Comparison of ENCODE assay signal across 8 cellular contexts in genomic region chr11:73376803-73377629, GRCh38. TPM values are rescaled to one million over a fixed set of nuclear protein-coding genes. Genes with fewer than 3 reads are reported as not detected.
DNase-seq lines count a peak whose midpoint lies in the region; ATAC-seq and TF ChIP-seq lines count a peak whose summit lies in the region.

No MANE protein-coding gene starts in this region.

- in situ Hi-C loops in HAP-1 (cut with MboI; ENCODE audit: low sequenced_read_pairs), result no loop called here

- H3K9me3 ChIP-seq in ES-I3 (ENCODE audit: control insufficient read depth, insufficient read depth, low read length), result no peaks in the 10 kb centered on the region
- no peaks in the 10 kb centered on the region for H3K9me3 ChIP-seq in HAP-1
- no peaks in the 10 kb centered on the region for H3K9me3 ChIP-seq in left lung

- H3K9ac ChIP-seq in ES-I3 (ENCODE audit: low read depth, low read length), result peak overlapping the region; percentile 84

- DNase-seq in HAP-1 (ENCODE audit: low spot score in 2 of 2) (peak in 1 of 2 experiments; percentile 59), NCI-H1092 treated with DMSO at 0.1 percent for 48 hours (lab: John Stamatoyannopoulos, UW) (peak; percentile 34), left lung (peak; percentile 76 to 89), NCI-H2107 (lab: John Stamatoyannopoulos, UW) (no peak)
- peak; percentile 40 for DNase-seq in activated CD4-positive, alpha-beta T cell treated with anti-CD3 and anti-CD28 coated beads for 1 hour
- DNase-seq in stimulated activated CD4-positive, alpha-beta T cell treated with anti-CD3 and anti-CD28 coated beads, Interleukin-2, amount 100 ng/mL, for 48 hours, result peak; percentile 44 to 57

- H3K27ac ChIP-seq in cingulate gyrus (ENCODE audit: low read depth, low read length), result peak overlapping the region; percentile 69
- H3K27ac ChIP-seq in left lung, result peak overlapping the region; percentile 79 to 95

- H3K4me1 ChIP-seq in ES-I3 (ENCODE audit: insufficient read depth, low read length) (peaks cover 15% of the 10 kb centered on the region), HAP-1 (peaks cover 5% of the 10 kb centered on the region), left lung (peaks cover 17 to 58% of the 10 kb centered on the region in 2 donors)

- H3K36me3 ChIP-seq in ES-I3 (ENCODE audit: insufficient read depth, low read length) (no peaks in the 10 kb centered on the region; the same call in 1 of the 2 replicates), HAP-1 (replicated peaks) (peaks cover 4% of the 10 kb centered on the region), left lung (no peaks in the 10 kb centered on the region)

- intact Hi-C loops in left lung (cut with DNase I), result no loop called here

- ATAC-seq in left lung, result peak; percentile 22

- H3K27me3 ChIP-seq in HAP-1 (ENCODE audit: low read depth) (no peaks in the 10 kb centered on the region), left lung (no peaks in the 10 kb centered on the region)

- H3K4me3 ChIP-seq in HAP-1, result peak overlapping the region; percentile 58
- peak overlapping the region; percentile 72 to 79 for H3K4me3 ChIP-seq in left lung

- TF ChIP-seq CTCF in left lung (IDR thresholded peaks at IDR 0.05), result no peak

RNA-seq across cellular contexts. Expression of gene RELT, which starts 0.8 kb away (rescaled TPM):
- 10 to 100 TPM; 11.7 to 30.7 TPM for total RNA-seq in left lung
